In the genomic region with DNA sequence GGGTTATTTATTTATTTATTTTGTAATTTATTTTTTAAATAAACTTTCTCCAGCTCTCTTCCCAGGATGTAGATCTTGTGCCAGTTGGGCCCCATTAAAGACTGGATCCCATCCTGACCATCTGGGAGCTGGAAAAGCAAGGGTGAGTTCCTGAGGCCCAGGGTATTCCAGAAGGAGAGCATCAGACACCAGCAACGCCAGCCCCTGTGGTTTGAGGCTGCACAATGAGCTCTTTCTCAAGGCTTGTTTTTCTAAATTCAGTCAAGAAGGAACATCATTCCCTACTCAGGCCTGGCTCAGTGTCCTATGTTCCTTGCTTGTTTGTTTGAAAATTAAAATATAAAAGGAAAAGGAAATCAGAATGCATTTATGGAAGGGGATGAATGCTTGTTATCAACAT, we compare ENCODE assay signal across 21 cellular contexts.
A peak's percentile ranks its signal among the peaks of the same experiment; 100 is the strongest.
DNase-seq lines count a peak whose midpoint lies in the region; ATAC-seq and TF ChIP-seq lines count a peak whose summit lies in the region.
"Had no signal": no experiment of that assay in that cellular context is flagged by ENCODE, and none has a peak within 500 bp of the region (broad histone marks: within the 10 kb centered on the region; RNA-seq: fewer than 3 reads in every experiment).

No MANE protein-coding gene starts in this region.

- H3K27ac ChIP-seq in gastroesophageal sphincter, result peak overlapping the region in 1 of 4 donors; percentile 22
- H3K27ac ChIP-seq in subcutaneous abdominal adipose tissue (ENCODE audit: low read depth, low read length), result peak overlapping the region; percentile 78
- H3K27ac ChIP-seq: A549, KMS-11 had no signal

- H3K9me3 ChIP-seq in gastroesophageal sphincter (no peaks in the 10 kb centered on the region), subcutaneous abdominal adipose tissue (ENCODE audit: control insufficient read depth in 5 of 5, low read length in 5 of 5) (no peaks in the 10 kb centered on the region)
- H3K9me3 ChIP-seq: A549, HAP-1 had no signal

- H3K4me3 ChIP-seq in gastroesophageal sphincter (no peak overlapping the region), subcutaneous abdominal adipose tissue (ENCODE audit: low read depth in 1 of 5, low read length in 5 of 5) (no peak overlapping the region)
- H3K4me3 ChIP-seq: A549, GM12878, GM23338, HAP-1 had no signal

- 58% methylated on average over 1 of the region's 1 CpG; no CpG with 5 or more reads in 1 of the 2 donors for WGBS in gastroesophageal sphincter (ENCODE audit: low coverage in 1 of 2), 2 donors

- no peak for TF ChIP-seq CTCF in gastroesophageal sphincter (IDR thresholded peaks at IDR 0.05)

- peak overlapping the region in 1 of 5 donors; percentile 43 for H3K9ac ChIP-seq in subcutaneous abdominal adipose tissue (ENCODE audit: low read length in 5 of 5)
- H3K9ac ChIP-seq: KMS-11 had no signal

- DNase-seq in SK-MEL-5 (ENCODE audit: low read depth, low spot score) (peak; percentile 43), left ventricle myocardium superior (peak; percentile 54), NCI-H526 (lab: John Stamatoyannopoulos, UW) (no peak), NCI-H446 treated with DMSO at 0.1 percent for 48 hours (lab: John Stamatoyannopoulos, UW) (no peak), HPDE6-E6E7 (ENCODE audit: extremely low spot score) (no peak)
- DNase-seq: DMS79, IMR-90, NCI-H1092 treated with DMSO at 0.1 percent for 48 hours, NCI-H1436 treated with DMSO at 0.1 percent for 48 hours, NCI-H1930, NCI-H2227 treated with DMSO at 0.1 percent for 48 hours, NCI-H510A treated with DMSO at 0.1 percent for 48 hours, NCI-H82 had no signal

- no peaks in the 10 kb centered on the region for H3K27me3 ChIP-seq in gastroesophageal sphincter
- no peaks in the 10 kb centered on the region for H3K27me3 ChIP-seq in subcutaneous abdominal adipose tissue (ENCODE audit: control insufficient read depth in 5 of 5, insufficient read depth in 4 of 5, low read length in 5 of 5)

- no peaks in the 10 kb centered on the region for H3K36me3 ChIP-seq in gastroesophageal sphincter
- peaks cover 4 to 27% (median 23%) of the 10 kb centered on the region in 5 donors for H3K36me3 ChIP-seq in subcutaneous abdominal adipose tissue (ENCODE audit: control insufficient read depth in 5 of 5, insufficient read depth in 5 of 5, low read length in 5 of 5)
- H3K36me3 ChIP-seq: HAP-1 had no signal

- no peak for TF ChIP-seq POLR2A in gastroesophageal sphincter (IDR thresholded peaks at IDR 0.05)

- in situ Hi-C loops in SK-MEL-5 (cut with HindIII; ENCODE audit: low pct_unique_long_range_greater_than_20kb, low sequenced_read_pairs), result no loop called here

- no peak for TF ChIP-seq EP300 in gastroesophageal sphincter (IDR thresholded peaks at IDR 0.05)

- ATAC-seq in gastroesophageal sphincter (peak; percentile 58), left ventricle myocardium superior (peak; percentile 81), GM21723 (IDR thresholded peaks at IDR 0.05; ENCODE audit: unreplicated experiment) (no peak)
- ATAC-seq: A549, GM12878, GM23338 had no signal

- intact Hi-C loops in left ventricle myocardium superior (cut with micrococcal nuclease), result no loop called here

- H3K4me1 ChIP-seq in gastroesophageal sphincter (no peaks in the 10 kb centered on the region), subcutaneous abdominal adipose tissue (ENCODE audit: control insufficient read depth in 5 of 5, insufficient read depth in 5 of 5, low read length in 5 of 5) (peaks cover 2 to 43% (median 25%) of the 10 kb centered on the region in 5 donors)
- H3K4me1 ChIP-seq: HAP-1 had no signal

Comparison
In these comparisons a context has a peak if more than half of its experiments do, and no peak if none do; other contexts are left out.
1. DNase-seq: peak in SK-MEL-5 (single experiment) and left ventricle myocardium superior (single experiment); none in NCI-H526 (0 of 2), NCI-H446 treated with DMSO at 0.1 percent for 48 hours (single experiment) and HPDE6-E6E7 (single experiment).